Comparison of ENCODE assay signal across 1 cellular context in genomic region chr12:122419094-122419493, GRCh38.
A peak's percentile ranks its signal among the peaks of the same experiment; 100 is the strongest.
TF ChIP-seq lines count a peak whose summit lies in the region.

No MANE protein-coding gene starts in this region.

TF ChIP-seq in K562, 482 proteins besides CTCF, POLR2A, EP300 and RAD21:
- TF ChIP-seq POLR2H (tag; IDR thresholded peaks at IDR 0.05; ENCODE audit: low read depth), result 0 out of 2 replicates have a peak, but pooled peaks have one; percentile 7
TF ChIP-seq in K562: peak in this region for 1; not testable (repeated sequence) for 481.
